In genomic region chr5:157748740-157749461, GRCh38 we compare ENCODE assay signal across 12 cellular contexts. TPM values are rescaled to one million over a fixed set of nuclear protein-coding genes. Genes with fewer than 3 reads are reported as not detected.
DNase-seq lines count a peak whose midpoint lies in the region; ATAC-seq, FAIRE-seq and TF ChIP-seq lines count a peak whose summit lies in the region.
"Had no signal": no experiment of that assay in that cellular context is flagged by ENCODE, and none has a peak within 500 bp of the region (broad histone marks: within the 10 kb centered on the region; RNA-seq: fewer than 3 reads in every experiment).

No MANE protein-coding gene starts in this region.

- H3K9ac ChIP-seq in K562 (ENCODE audit: insufficient read depth in 1 of 2, low read depth in 2 of 2, low read length in 2 of 2): no peak overlapping the region

- peaks cover 8% of the 10 kb centered on the region; the same call in 1 of the 3 replicates for H3K36me3 ChIP-seq in K562 (ENCODE audit: control insufficient read depth, insufficient read depth, low read length)

- H3K27me3 ChIP-seq in K562 (ENCODE audit: control insufficient read depth in 2 of 2, insufficient read depth in 2 of 2, low read length in 2 of 2): no peaks in the 10 kb centered on the region

- POLR2A ChIA-PET in K562 (lab: Yijun Ruan, JAX): no interaction called here
- POLR2A ChIA-PET in naive thymus-derived CD8-positive, alpha-beta T cell (lab: Charles Lee): no interaction called here

- TF ChIP-seq EP300 in K562 (IDR thresholded peaks at IDR 0.05; ENCODE audit: low read length): no peak

- intact Hi-C loops in K562 (cut with micrococcal nuclease) (loop anchor here (10.0 kb wide), 2 partner anchors 604 to 1356 kb away; partner anchors contain the start of gene MED7), CD14-positive monocyte (cut with micrococcal nuclease) (loop anchor here in 1 of 2 donors (10.0 kb wide), 2 partner anchors 106 to 424 kb away; partner anchors contain the start of gene CLINT1)

- H3K4me1 ChIP-seq in K562 (replicated peaks in 1 of 2; ENCODE audit: control insufficient read depth in 2 of 2, insufficient read depth in 2 of 2, low read length in 2 of 2): peaks cover 18 to 20% of the 10 kb centered on the region in 2 experiments; a peak in 4 of 5 replicates

- H3K4me2 ChIP-seq in K562 (ENCODE audit: insufficient read depth, low read length): no peak overlapping the region

- H3K27ac ChIP-seq in K562 (ENCODE audit: extremely low read depth, low read depth, low read length): no peak overlapping the region

- FAIRE-seq in K562 (lab: Jason Lieb, UNC): no peak

- in situ Hi-C loops in K562 (cut with MboI): no loop called here

- peak; percentile 17 to 21; a peak in 2 of 4 replicates for TF ChIP-seq RAD21 in K562 (CRISPR knock-in tag; conservative IDR thresholded peaks at IDR 0.05 in 1 of 2, IDR thresholded peaks at IDR 0.05 in 1 of 2)

- no peak overlapping the region for H3K27ac Mint-ChIP-seq in naive thymus-derived CD8-positive, alpha-beta T cell
- no peak overlapping the region for H3K27ac Mint-ChIP-seq in CD14-positive monocyte
- H3K27ac Mint-ChIP-seq: T-helper 1 cell treated with Interleukin-12 subunit alpha and Interleukin-12 subunit beta and Interleukin-4 antibody, amounts not matched to agents 30 μg/mL and 1 μg/mL, for 36 hours had no signal

- CTCF ChIA-PET in K562 (lab: Yijun Ruan, JAX; ENCODE audit: low intra/inter-chr PET ratio): no interaction called here

- no peak for TF ChIP-seq POLR2A in K562 (conservative IDR thresholded peaks at IDR 0.05)

- H3K9me3 ChIP-seq in K562 (replicated peaks; ENCODE audit: control insufficient read depth, insufficient read depth, low read depth, low read length): no peaks in the 10 kb centered on the region

- H3K4me3 ChIP-seq in K562: no peak overlapping the region

- H3K27me3 Mint-ChIP-seq in naive thymus-derived CD8-positive, alpha-beta T cell: no peaks in the 10 kb centered on the region
- H3K27me3 Mint-ChIP-seq in CD14-positive monocyte (ENCODE audit: low read depth in 3 of 3): peaks cover 5% of the 10 kb centered on the region in 3 donors

- no peaks in the 10 kb centered on the region for H3K9me3 Mint-ChIP-seq in naive thymus-derived CD8-positive, alpha-beta T cell
- H3K9me3 Mint-ChIP-seq in CD14-positive monocyte: peaks cover 0 to 1% (median 0%) of the 10 kb centered on the region in 7 donors
- H3K9me3 Mint-ChIP-seq: T-helper 1 cell treated with Interleukin-12 subunit alpha and Interleukin-12 subunit beta and Interleukin-4 antibody, amounts not matched to agents 30 μg/mL and 1 μg/mL, for 36 hours had no signal

- 24% methylated on average over 4 of the region's 4 CpGs for WGBS in K562 (ENCODE audit: insufficient coverage, low coverage, missing lambda C conversion rate)

- no peak overlapping the region for H3K4me3 Mint-ChIP-seq in naive thymus-derived CD8-positive, alpha-beta T cell
- no peak overlapping the region for H3K4me3 Mint-ChIP-seq in CD14-positive monocyte
- H3K4me3 Mint-ChIP-seq: T-helper 1 cell treated with Interleukin-12 subunit alpha and Interleukin-12 subunit beta and Interleukin-4 antibody, amounts not matched to agents 30 μg/mL and 1 μg/mL, for 36 hours had no signal

- peaks cover 9 to 16% (median 15%) of the 10 kb centered on the region in 4 donors for H3K4me1 Mint-ChIP-seq in naive thymus-derived CD8-positive, alpha-beta T cell
- H3K4me1 Mint-ChIP-seq in CD14-positive monocyte: peaks cover 11% of the 10 kb centered on the region

- H3K79me2 ChIP-seq in K562 (ENCODE audit: control insufficient read depth, insufficient read depth, low read length): peaks cover 13% of the 10 kb centered on the region; the same call in 1 of the 3 replicates

- ATAC-seq in K562: no peak
- no peak for ATAC-seq in GM18517 (IDR thresholded peaks at IDR 0.05; ENCODE audit: unreplicated experiment)
- ATAC-seq in naive thymus-derived CD8-positive, alpha-beta T cell: no peak

- H3K9me1 ChIP-seq in K562 (ENCODE audit: control insufficient read depth, insufficient read depth, low read length): no peaks in the 10 kb centered on the region

- DNase-seq in AG20443 (ENCODE audit: low spot score): peak; percentile 77
- DNase-seq in HS-27A (ENCODE audit: low read depth): peak; percentile 33
- DNase-seq in K562 (ENCODE audit: extremely low read depth in 1 of 4, low spot score in 3 of 4): peak; percentile 9 to 25 (median 24)
- peak; percentile 18 to 46 for DNase-seq in lung microvascular endothelial cell (ENCODE audit: low read depth in 2 of 2)
- DNase-seq in naive thymus-derived CD8-positive, alpha-beta T cell: no peak
- DNase-seq in DMS153 treated with DMSO at 0.1 percent for 48 hours (lab: John Stamatoyannopoulos, UW; ENCODE audit: unreplicated experiment): no peak
- no peak for DNase-seq in CD14-positive monocyte (ENCODE audit: low spot score)
- DNase-seq: cerebellar nuclear complex, MM.1S, NCI-H510A had no signal

- TF ChIP-seq CTCF in K562 (IDR thresholded peaks at IDR 0.05 in 2 of 3, conservative IDR thresholded peaks at IDR 0.05 in 1 of 3; ENCODE audit: insufficient read depth in 2 of 3, low read depth in 1 of 3, low read length in 3 of 3) (peak in 1 of 3 experiments; percentile 18; a peak in 2 of 6 replicates), CD14-positive monocyte (IDR thresholded peaks at IDR 0.05) (no peak)

- no TSS peak for BruUV-seq in K562 (replicated peaks; lab: Mats Ljungman, UMichigan)

- H3K36me3 Mint-ChIP-seq in naive thymus-derived CD8-positive, alpha-beta T cell: peaks cover 0 to 22% (median 9%) of the 10 kb centered on the region in 3 donors
- H3K36me3 Mint-ChIP-seq in CD14-positive monocyte: peaks cover 17 to 21% of the 10 kb centered on the region in 2 donors

- no peaks in the 10 kb centered on the region for H4K20me1 ChIP-seq in K562 (replicated peaks; ENCODE audit: control insufficient read depth, insufficient read depth, low read length)

- no peak overlapping the region for H2AFZ ChIP-seq in K562 (ENCODE audit: low read depth, low read length)

TF ChIP-seq in K562, 482 proteins besides CTCF, POLR2A, EP300 and RAD21 (continues in another document):
- TF ChIP-seq PCBP2 (IDR thresholded peaks at IDR 0.05; ENCODE audit: low read depth, low read length, poor library complexity, severe bottlenecking) (no peak), ZNF277 (CRISPR knock-in tag; IDR thresholded peaks at IDR 0.05; ENCODE audit: borderline replicate concordance) (no peak)

RNA-seq across cellular contexts. Expression of gene LSM11, which starts 5.4 kb away (rescaled TPM):
- 4.0 and 5.9 TPM in 2 replicates for total RNA-seq in K562 (2011; cell fraction: chromatin; rRNA removed; ENCODE audit: low replicate concordance)
- 3.3 and 3.8 TPM in 2 replicates for total RNA-seq in K562 (2011; cell fraction: nucleolus; rRNA removed)
- 5.4 and 9.9 TPM in 2 replicates for total RNA-seq in K562 (2011; cell fraction: nucleoplasm; rRNA removed)
- total RNA-seq in K562 (2014; rRNA removed): 4.3 and 4.7 TPM in 2 replicates
- 6.3 and 8.2 TPM in 2 replicates for total RNA-seq in K562 (2014; rRNA removed; fragmentation: Illumina TruSeq; extraction: Trizol)
- 4.8 and 5.1 TPM in 2 replicates for total RNA-seq in K562 (2015; rRNA removed; fragmentation: Illumina TruSeq; extraction: Trizol)
- 6.2 and 6.7 TPM in 2 replicates for total RNA-seq in K562 (2021)
- polyA plus RNA-seq in K562 (2011; rRNA removed): 7.5 and 9.4 TPM in 2 replicates
- 2.4 and 4.5 TPM in 2 replicates for polyA plus RNA-seq in K562 (2011; cell fraction: cytosol; rRNA removed)
- 5.6 and 7.6 TPM in 2 replicates for polyA plus RNA-seq in K562 (2011; cell fraction: nucleus; rRNA removed)
- 2.8 and 3.9 TPM in 2 replicates for polyA plus RNA-seq in K562 (2012)
- polyA plus RNA-seq in K562 (2014; fragmentation: Illumina TruSeq; extraction: Trizol): 4.7 and 5.0 TPM in 2 replicates
- 1 to 10 TPM; 1.8 to 2.6 TPM for polyA plus RNA-seq in K562 (2014; fragmentation: Nextera tagmentation; extraction: Ambion mirVana)
- polyA plus RNA-seq in K562 (2014; rRNA removed): 4.3 and 4.6 TPM in 2 replicates
- 13.6 and 13.9 TPM in 2 replicates for polyA minus RNA-seq in K562 (2011; rRNA and poly(A)+ RNA removed)
- polyA minus RNA-seq in K562 (2011; cell fraction: cytosol; rRNA and poly(A)+ RNA removed): 4.3 and 4.5 TPM in 2 replicates
- polyA minus RNA-seq in K562 (2011; cell fraction: nucleus; rRNA and poly(A)+ RNA removed): 2.3 and 3.7 TPM in 2 replicates
- 5.0 and 5.4 TPM in 2 replicates for total RNA-seq in lung microvascular endothelial cell
- total RNA-seq in naive thymus-derived CD8-positive, alpha-beta T cell: 1 to 10 TPM; 5.1 to 5.2 TPM
- under 1 TPM; 0.36 to 0.64 (median 0.42) TPM for polyA plus RNA-seq in naive thymus-derived CD8-positive, alpha-beta T cell
- polyA plus RNA-seq in CD14-positive monocyte: under 1 TPM; 0.28 to 0.41 TPM

RNA-seq across cellular contexts. Expression of gene THG1L, which starts 17.7 kb away (rescaled TPM):
- total RNA-seq in K562 (2011; cell fraction: chromatin; rRNA removed; ENCODE audit: low replicate concordance): 14.2 and 22.0 TPM in 2 replicates
- total RNA-seq in K562 (2011; cell fraction: nucleolus; rRNA removed): 12.5 and 13.0 TPM in 2 replicates
- total RNA-seq in K562 (2011; cell fraction: nucleoplasm; rRNA removed): 12.8 and 14.4 TPM in 2 replicates
- total RNA-seq in K562 (2014; rRNA removed) (24.8 and 32.7 TPM in 2 replicates), K562 (2014; rRNA removed; fragmentation: Illumina TruSeq; extraction: Trizol) (27.8 and 31.7 TPM in 2 replicates), K562 (2015; rRNA removed; fragmentation: Illumina TruSeq; extraction: Trizol) (23.0 and 28.0 TPM in 2 replicates), K562 (2021) (21.8 and 22.4 TPM in 2 replicates), lung microvascular endothelial cell (5.4 and 10.2 TPM in 2 replicates)
- polyA plus RNA-seq in K562 (2011; rRNA removed) (24.7 and 31.6 TPM in 2 replicates), K562 (2014; fragmentation: Illumina TruSeq; extraction: Trizol) (25.9 and 27.5 TPM in 2 replicates), K562 (2014; fragmentation: Nextera tagmentation; extraction: Ambion mirVana) (10 to 100 TPM; 26.5 to 40.7 TPM), K562 (2014; rRNA removed) (35.3 and 38.1 TPM in 2 replicates), CD14-positive monocyte (1 to 10 TPM; 7.6 TPM)
- 14.1 and 18.6 TPM in 2 replicates for polyA plus RNA-seq in K562 (2011; cell fraction: cytosol; rRNA removed)
- 11.9 and 12.1 TPM in 2 replicates for polyA plus RNA-seq in K562 (2011; cell fraction: nucleus; rRNA removed)
- 26.3 and 26.8 TPM in 2 replicates for polyA plus RNA-seq in K562 (2012)
- 46.1 and 48.1 TPM in 2 replicates for polyA minus RNA-seq in K562 (2011; rRNA and poly(A)+ RNA removed)
- polyA minus RNA-seq in K562 (2011; cell fraction: cytosol; rRNA and poly(A)+ RNA removed): 19.7 and 23.8 TPM in 2 replicates
- polyA minus RNA-seq in K562 (2011; cell fraction: nucleus; rRNA and poly(A)+ RNA removed): 8.9 and 11.0 TPM in 2 replicates
- total RNA-seq in naive thymus-derived CD8-positive, alpha-beta T cell: 10 to 100 TPM; 13.4 TPM
- 1 to 10 TPM; 6.3 to 9.0 (median 8.0) TPM for polyA plus RNA-seq in naive thymus-derived CD8-positive, alpha-beta T cell

Comparison
In these comparisons a context has a peak if more than half of its experiments do, and no peak if none do; other contexts are left out.
1. DNase-seq: peak in AG20443 (single experiment), HS-27A (single experiment), K562 (4 of 4) and lung microvascular endothelial cell (2 of 2); none in naive thymus-derived CD8-positive, alpha-beta T cell (0 of 10), DMS153 treated with DMSO at 0.1 percent for 48 hours (single experiment) and CD14-positive monocyte (single experiment).